In genomic region chr6:108838101-108838717, GRCh38 we compare ENCODE assay signal across 1 cellular context.
A peak's percentile ranks its signal among the peaks of the same experiment; 100 is the strongest.
TF ChIP-seq lines count a peak whose summit lies in the region.

No MANE protein-coding gene starts in this region.

TF ChIP-seq in H1, 55 proteins besides CTCF, POLR2A, EP300 and RAD21 (continued from another document):
- TF ChIP-seq E2F6 (IDR thresholded peaks at IDR 0.05) (peak; percentile 73), NANOG (IDR thresholded peaks at IDR 0.05; ENCODE audit: insufficient read depth, low read depth, low read length, poor library complexity, severe bottlenecking) (peak; percentile 39), ASH2L (IDR thresholded peaks at IDR 0.05; ENCODE audit: low read length) (peak; percentile 47), KDM4A (IDR thresholded peaks at IDR 0.05; ENCODE audit: low read depth, low read length, severe bottlenecking) (peak; percentile 88), POLR2AphosphoS5 (IDR thresholded peaks at IDR 0.05; ENCODE audit: low read depth, low read length) (0 out of 2 replicates have a peak, but pooled peaks have one; percentile 30), RFX5 (IDR thresholded peaks at IDR 0.05; ENCODE audit: borderline replicate concordance, low read depth, low read length) (no peak), GTF2F1 (IDR thresholded peaks at IDR 0.05; ENCODE audit: borderline replicate concordance, low read depth, low read length) (no peak), BACH1 (IDR thresholded peaks at IDR 0.05; ENCODE audit: low read length) (peak; percentile 77), YY1 (IDR thresholded peaks at IDR 0.05; ENCODE audit: low read depth, low read length) (0 out of 2 replicates have a peak, but pooled peaks have one; percentile 48), HDAC2 (IDR thresholded peaks at IDR 0.05; ENCODE audit: borderline replicate concordance in 1 of 2, low read depth in 2 of 2, low read length in 2 of 2) (no peak), SIN3A (conservative IDR thresholded peaks at IDR 0.05 in 1 of 2, IDR thresholded peaks at IDR 0.05 in 1 of 2; ENCODE audit: low read depth in 1 of 2, low read length in 2 of 2) (peak in 1 of 2 experiments; percentile 51; a peak in 1 of 4 replicates), ZNF274 (IDR thresholded peaks at IDR 0.05; ENCODE audit: borderline replicate concordance, extremely low read depth, low read length) (no peak), TAF1 (IDR thresholded peaks at IDR 0.05; ENCODE audit: low read depth, low read length) (peak; percentile 55; the same call in 1 of the 2 replicates)
